ENCODE assay signal across 25 cellular contexts in the genomic region with DNA sequence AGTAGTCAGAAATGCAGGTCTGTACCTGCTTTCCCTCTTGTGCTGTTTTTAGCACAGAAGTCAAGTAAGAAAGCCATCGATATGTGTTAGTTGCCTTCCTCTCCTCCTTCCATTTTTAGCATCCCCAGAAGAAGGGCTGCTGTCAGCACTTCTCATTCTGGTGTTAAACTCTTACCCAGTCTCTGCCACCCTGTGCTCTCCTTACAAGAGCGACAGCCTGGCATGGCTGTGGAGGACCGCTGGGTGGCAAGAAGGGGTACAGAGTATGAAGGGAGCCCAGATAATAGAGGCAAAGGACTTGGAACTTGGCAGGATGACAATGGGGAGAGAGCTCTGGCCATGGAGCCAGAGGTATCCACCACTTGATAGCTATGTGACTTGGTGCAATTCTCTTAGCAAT.
"Had no signal": no experiment of that assay in that cellular context is flagged by ENCODE, and none has a peak within 500 bp of the region (broad histone marks: within the 10 kb centered on the region; RNA-seq: fewer than 3 reads in every experiment).

No MANE protein-coding gene starts in this region.

- H3K9me3 ChIP-seq: gastrocnemius medialis, mucosa of descending colon, sigmoid colon, testis, tibial artery, upper lobe of left lung had no signal

- H3K9ac ChIP-seq: neural progenitor cell, parathyroid adenoma had no signal

- H3K4me1 ChIP-seq: gastrocnemius medialis, parathyroid adenoma, sigmoid colon, upper lobe of left lung had no signal

- H3K4me3 Mint-ChIP-seq: mesothelial cell of epicardium; naive B cell; natural killer cell treated with Interleukin-12 subunit alpha and Interleukin-12 subunit beta and Interleukin-15 and Interleukin-18, amount 100 ng/mL, for 72 hours; neural progenitor cell; stimulated activated memory B cell treated with anti-CD40 and anti-IgM and Interleukin-4, amounts not matched to agents 10 μg/mL and 1 μg/mL and 100 μg/mL, for 72 hours had no signal

- ATAC-seq: esophagus mucosa; gastrocnemius medialis; left lobe of liver; mucosa of descending colon; natural killer cell treated with Interleukin-12 subunit alpha and Interleukin-12 subunit beta and Interleukin-15 and Interleukin-18, amount 100 ng/mL, for 72 hours; stimulated activated memory B cell treated with anti-CD40 and anti-IgM and Interleukin-4, amounts not matched to agents 10 μg/mL and 1 μg/mL and 100 μg/mL, for 72 hours; stimulated activated naive CD8-positive, alpha-beta T cell treated with anti-CD3 and anti-CD28 coated beads, Interleukin-15, Interleukin-2, amounts not matched to agents 100 U/mL and 50 U/mL, for 24 hours had no signal

- H3K27ac Mint-ChIP-seq: mesothelial cell of epicardium; natural killer cell treated with Interleukin-12 subunit alpha and Interleukin-12 subunit beta and Interleukin-15 and Interleukin-18, amount 100 ng/mL, for 72 hours; neural progenitor cell; progenitor cell of endocrine pancreas; stimulated activated memory B cell treated with anti-CD40 and anti-IgM and Interleukin-4, amounts not matched to agents 10 μg/mL and 1 μg/mL and 100 μg/mL, for 72 hours had no signal

- H3K9me3 Mint-ChIP-seq: natural killer cell treated with Interleukin-12 subunit alpha and Interleukin-12 subunit beta and Interleukin-15 and Interleukin-18, amount 100 ng/mL, for 72 hours had no signal

- DNase-seq: dorsolateral prefrontal cortex; effector CD4-positive, alpha-beta T cell; foreskin fibroblast; gastrocnemius medialis; head of caudate nucleus; kidney; mesenchymal stem cell; mucosa of descending colon; naive B cell; sigmoid colon; stimulated activated CD4-positive, alpha-beta T cell treated with anti-CD3 and anti-CD28 coated beads, Interleukin-4, amount 100 ng/mL, for 4 hours; stimulated activated naive CD8-positive, alpha-beta T cell treated with anti-CD3 and anti-CD28 coated beads, Interleukin-15, Interleukin-2, amounts not matched to agents 100 U/mL and 50 U/mL, for 24 hours; substantia nigra; testis; tibial artery; upper lobe of left lung had no signal

- H3K4me3 ChIP-seq: dorsolateral prefrontal cortex, gastrocnemius medialis, mucosa of descending colon, neural progenitor cell, sigmoid colon, testis, tibial artery, upper lobe of left lung had no signal

- H3K4me2 ChIP-seq: neural progenitor cell had no signal

- H3K27me3 ChIP-seq: neural progenitor cell, sigmoid colon, testis, upper lobe of left lung had no signal

- H3K36me3 ChIP-seq: gastrocnemius medialis, neural progenitor cell, sigmoid colon, tibial artery, upper lobe of left lung had no signal

- H3K4me1 Mint-ChIP-seq: stimulated activated memory B cell treated with anti-CD40 and anti-IgM and Interleukin-4, amounts not matched to agents 10 μg/mL and 1 μg/mL and 100 μg/mL, for 72 hours had no signal

- H3K27ac ChIP-seq: dorsolateral prefrontal cortex, epithelial cell of prostate, gastrocnemius medialis, neural progenitor cell, parathyroid adenoma, sigmoid colon, testis, tibial artery, upper lobe of left lung had no signal

- H3K36me3 Mint-ChIP-seq: mesothelial cell of epicardium; naive B cell; natural killer cell treated with Interleukin-12 subunit alpha and Interleukin-12 subunit beta and Interleukin-15 and Interleukin-18, amount 100 ng/mL, for 72 hours; neural progenitor cell; stimulated activated memory B cell treated with anti-CD40 and anti-IgM and Interleukin-4, amounts not matched to agents 10 μg/mL and 1 μg/mL and 100 μg/mL, for 72 hours had no signal
